1 cellular context compared by ENCODE assay signal in the genomic region with DNA sequence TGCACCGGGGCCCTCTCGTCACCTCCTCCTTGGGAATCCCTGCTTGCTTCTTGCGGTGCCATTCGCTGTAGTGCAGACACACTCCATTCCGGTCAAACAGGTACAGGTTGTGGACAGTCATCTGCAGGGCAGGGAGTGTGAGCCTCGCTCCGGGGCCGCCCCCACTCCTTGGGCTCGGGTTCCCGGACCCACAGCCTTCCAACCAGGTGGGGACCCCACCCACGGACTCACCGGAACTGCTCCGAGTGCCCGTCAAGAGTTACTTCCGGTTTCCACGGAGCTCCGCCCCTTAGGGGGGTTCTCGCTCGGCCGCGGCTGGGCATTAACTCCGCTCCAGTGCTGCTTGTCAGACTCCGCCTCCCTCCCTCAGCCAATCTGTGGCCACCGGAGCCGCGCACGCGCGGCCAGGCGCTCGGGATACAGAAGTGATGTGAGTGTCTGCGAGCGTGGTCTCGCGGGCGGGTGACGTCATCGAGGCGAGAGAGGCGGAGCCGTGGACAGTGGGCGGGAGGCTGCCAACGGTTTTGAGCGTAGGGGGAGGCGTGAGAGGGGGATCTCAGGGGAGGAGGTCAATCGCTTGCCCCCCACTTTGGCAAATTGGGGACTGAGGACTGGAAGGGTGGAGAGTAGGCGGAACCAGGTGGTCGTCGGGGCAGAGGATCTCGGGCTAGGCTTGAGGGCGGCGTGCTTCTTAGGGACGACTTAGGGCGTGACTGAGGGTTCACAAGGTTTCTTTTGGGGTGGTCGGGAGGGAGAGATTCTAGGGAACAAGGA.
A peak's percentile ranks its signal among the peaks of the same experiment; 100 is the strongest.
TF ChIP-seq lines count a peak whose summit lies in the region.

A gene with protein sequence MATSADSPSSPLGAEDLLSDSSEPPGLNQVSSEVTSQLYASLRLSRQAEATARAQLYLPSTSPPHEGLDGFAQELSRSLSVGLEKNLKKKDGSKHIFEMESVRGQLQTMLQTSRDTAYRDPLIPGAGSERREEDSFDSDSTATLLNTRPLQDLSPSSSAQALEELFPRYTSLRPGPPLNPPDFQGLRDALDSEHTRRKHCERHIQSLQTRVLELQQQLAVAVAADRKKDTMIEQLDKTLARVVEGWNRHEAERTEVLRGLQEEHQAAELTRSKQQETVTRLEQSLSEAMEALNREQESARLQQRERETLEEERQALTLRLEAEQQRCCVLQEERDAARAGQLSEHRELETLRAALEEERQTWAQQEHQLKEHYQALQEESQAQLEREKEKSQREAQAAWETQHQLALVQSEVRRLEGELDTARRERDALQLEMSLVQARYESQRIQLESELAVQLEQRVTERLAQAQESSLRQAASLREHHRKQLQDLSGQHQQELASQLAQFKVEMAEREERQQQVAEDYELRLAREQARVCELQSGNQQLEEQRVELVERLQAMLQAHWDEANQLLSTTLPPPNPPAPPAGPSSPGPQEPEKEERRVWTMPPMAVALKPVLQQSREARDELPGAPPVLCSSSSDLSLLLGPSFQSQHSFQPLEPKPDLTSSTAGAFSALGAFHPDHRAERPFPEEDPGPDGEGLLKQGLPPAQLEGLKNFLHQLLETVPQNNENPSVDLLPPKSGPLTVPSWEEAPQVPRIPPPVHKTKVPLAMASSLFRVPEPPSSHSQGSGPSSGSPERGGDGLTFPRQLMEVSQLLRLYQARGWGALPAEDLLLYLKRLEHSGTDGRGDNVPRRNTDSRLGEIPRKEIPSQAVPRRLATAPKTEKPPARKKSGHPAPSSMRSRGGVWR (plus strand): TSS at position 498 of the 774 bp plus-strand sequence. CDS start 874 bp downstream, outside the sequence.
A gene with protein sequence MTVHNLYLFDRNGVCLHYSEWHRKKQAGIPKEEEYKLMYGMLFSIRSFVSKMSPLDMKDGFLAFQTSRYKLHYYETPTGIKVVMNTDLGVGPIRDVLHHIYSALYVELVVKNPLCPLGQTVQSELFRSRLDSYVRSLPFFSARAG (minus strand): TSS at position 238 of the 774 bp plus-strand sequence. CDS start 117 bp downstream, at position 121.

TF ChIP-seq in HEK293, 187 proteins besides CTCF, POLR2A, EP300 and RAD21 (continued from another document and continues in another):
- TF ChIP-seq, protein P1, sequence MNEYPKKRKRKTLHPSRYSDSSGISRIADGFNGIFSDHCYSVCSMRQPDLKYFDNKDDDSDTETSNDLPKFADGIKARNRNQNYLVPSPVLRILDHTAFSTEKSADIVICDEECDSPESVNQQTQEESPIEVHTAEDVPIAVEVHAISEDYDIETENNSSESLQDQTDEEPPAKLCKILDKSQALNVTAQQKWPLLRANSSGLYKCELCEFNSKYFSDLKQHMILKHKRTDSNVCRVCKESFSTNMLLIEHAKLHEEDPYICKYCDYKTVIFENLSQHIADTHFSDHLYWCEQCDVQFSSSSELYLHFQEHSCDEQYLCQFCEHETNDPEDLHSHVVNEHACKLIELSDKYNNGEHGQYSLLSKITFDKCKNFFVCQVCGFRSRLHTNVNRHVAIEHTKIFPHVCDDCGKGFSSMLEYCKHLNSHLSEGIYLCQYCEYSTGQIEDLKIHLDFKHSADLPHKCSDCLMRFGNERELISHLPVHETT (tag by site-specific recombination; IDR thresholded peaks at IDR 0.05), result peak; percentile 81; the same call in 1 of the 2 replicates
- no peak for TF ChIP-seq ZNF521 (tag by site-specific recombination; IDR thresholded peaks at IDR 0.05)
- peak; percentile 61 for TF ChIP-seq ZNF501 (tag by site-specific recombination; IDR thresholded peaks at IDR 0.05)
- no peak for TF ChIP-seq ZNF138 (tag by site-specific recombination; IDR thresholded peaks at IDR 0.05; ENCODE audit: borderline replicate concordance)
- peak; percentile 65; the same call in 1 of the 2 replicates for TF ChIP-seq RBAK (tag by site-specific recombination; IDR thresholded peaks at IDR 0.05)
- peak; percentile 95 for TF ChIP-seq SP2 (tag by site-specific recombination; IDR thresholded peaks at IDR 0.05)
- no peak; the same call in 1 of the 2 replicates for TF ChIP-seq ZBTB17 (tag by site-specific recombination; IDR thresholded peaks at IDR 0.05)
- TF ChIP-seq, protein P2, sequence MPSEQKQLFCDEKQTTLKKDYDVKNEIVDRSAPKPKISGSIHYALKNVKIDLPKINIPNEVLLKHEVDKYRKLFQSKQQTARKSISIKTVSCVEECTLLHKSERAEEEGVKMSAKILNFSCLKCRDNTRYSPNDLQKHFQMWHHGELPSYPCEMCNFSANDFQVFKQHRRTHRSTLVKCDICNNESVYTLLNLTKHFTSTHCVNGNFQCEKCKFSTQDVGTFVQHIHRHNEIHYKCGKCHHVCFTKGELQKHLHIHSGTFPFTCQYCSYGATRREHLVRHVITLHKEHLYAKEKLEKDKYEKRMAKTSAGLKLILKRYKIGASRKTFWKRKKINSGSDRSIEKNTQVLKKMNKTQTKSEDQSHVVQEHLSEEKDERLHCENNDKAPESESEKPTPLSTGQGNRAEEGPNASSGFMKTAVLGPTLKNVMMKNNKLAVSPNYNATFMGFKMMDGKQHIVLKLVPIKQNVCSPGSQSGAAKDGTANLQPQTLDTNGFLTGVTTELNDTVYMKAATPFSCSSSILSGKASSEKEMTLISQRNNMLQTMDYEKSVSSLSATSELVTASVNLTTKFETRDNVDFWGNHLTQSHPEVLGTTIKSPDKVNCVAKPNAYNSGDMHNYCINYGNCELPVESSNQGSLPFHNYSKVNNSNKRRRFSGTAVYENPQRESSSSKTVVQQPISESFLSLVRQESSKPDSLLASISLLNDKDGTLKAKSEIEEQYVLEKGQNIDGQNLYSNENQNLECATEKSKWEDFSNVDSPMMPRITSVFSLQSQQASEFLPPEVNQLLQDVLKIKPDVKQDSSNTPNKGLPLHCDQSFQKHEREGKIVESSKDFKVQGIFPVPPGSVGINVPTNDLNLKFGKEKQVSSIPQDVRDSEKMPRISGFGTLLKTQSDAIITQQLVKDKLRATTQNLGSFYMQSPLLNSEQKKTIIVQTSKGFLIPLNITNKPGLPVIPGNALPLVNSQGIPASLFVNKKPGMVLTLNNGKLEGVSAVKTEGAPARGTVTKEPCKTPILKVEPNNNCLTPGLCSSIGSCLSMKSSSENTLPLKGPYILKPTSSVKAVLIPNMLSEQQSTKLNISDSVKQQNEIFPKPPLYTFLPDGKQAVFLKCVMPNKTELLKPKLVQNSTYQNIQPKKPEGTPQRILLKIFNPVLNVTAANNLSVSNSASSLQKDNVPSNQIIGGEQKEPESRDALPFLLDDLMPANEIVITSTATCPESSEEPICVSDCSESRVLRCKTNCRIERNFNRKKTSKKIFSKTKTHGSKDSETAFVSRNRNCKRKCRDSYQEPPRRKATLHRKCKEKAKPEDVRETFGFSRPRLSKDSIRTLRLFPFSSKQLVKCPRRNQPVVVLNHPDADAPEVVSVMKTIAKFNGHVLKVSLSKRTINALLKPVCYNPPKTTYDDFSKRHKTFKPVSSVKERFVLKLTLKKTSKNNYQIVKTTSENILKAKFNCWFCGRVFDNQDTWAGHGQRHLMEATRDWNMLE (tag by site-specific recombination; conservative IDR thresholded peaks at IDR 0.05; ENCODE audit: low read depth), result peak; percentile 73
- TF ChIP-seq, protein P3, sequence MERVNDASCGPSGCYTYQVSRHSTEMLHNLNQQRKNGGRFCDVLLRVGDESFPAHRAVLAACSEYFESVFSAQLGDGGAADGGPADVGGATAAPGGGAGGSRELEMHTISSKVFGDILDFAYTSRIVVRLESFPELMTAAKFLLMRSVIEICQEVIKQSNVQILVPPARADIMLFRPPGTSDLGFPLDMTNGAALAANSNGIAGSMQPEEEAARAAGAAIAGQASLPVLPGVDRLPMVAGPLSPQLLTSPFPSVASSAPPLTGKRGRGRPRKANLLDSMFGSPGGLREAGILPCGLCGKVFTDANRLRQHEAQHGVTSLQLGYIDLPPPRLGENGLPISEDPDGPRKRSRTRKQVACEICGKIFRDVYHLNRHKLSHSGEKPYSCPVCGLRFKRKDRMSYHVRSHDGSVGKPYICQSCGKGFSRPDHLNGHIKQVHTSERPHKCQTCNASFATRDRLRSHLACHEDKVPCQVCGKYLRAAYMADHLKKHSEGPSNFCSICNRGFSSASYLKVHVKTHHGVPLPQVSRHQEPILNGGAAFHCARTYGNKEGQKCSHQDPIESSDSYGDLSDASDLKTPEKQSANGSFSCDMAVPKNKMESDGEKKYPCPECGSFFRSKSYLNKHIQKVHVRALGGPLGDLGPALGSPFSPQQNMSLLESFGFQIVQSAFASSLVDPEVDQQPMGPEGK (tag by site-specific recombination; IDR thresholded peaks at IDR 0.05), result peak; percentile 97
- TF ChIP-seq, protein P4, sequence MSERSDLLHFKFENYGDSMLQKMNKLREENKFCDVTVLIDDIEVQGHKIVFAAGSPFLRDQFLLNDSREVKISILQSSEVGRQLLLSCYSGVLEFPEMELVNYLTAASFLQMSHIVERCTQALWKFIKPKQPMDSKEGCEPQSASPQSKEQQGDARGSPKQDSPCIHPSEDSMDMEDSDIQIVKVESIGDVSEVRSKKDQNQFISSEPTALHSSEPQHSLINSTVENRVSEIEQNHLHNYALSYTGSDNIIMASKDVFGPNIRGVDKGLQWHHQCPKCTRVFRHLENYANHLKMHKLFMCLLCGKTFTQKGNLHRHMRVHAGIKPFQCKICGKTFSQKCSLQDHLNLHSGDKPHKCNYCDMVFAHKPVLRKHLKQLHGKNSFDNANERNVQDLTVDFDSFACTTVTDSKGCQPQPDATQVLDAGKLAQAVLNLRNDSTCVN (tag by site-specific recombination; optimal IDR thresholded peaks at IDR 0.05), result peak; percentile 95
- TF ChIP-seq GLI2 (tag by site-specific recombination; IDR thresholded peaks at IDR 0.05; ENCODE audit: borderline replicate concordance, low read depth), result no peak
- peak; percentile 74; the same call in 1 of the 2 replicates for TF ChIP-seq OVOL3 (tag by site-specific recombination; IDR thresholded peaks at IDR 0.05)
- TF ChIP-seq, protein P5, sequence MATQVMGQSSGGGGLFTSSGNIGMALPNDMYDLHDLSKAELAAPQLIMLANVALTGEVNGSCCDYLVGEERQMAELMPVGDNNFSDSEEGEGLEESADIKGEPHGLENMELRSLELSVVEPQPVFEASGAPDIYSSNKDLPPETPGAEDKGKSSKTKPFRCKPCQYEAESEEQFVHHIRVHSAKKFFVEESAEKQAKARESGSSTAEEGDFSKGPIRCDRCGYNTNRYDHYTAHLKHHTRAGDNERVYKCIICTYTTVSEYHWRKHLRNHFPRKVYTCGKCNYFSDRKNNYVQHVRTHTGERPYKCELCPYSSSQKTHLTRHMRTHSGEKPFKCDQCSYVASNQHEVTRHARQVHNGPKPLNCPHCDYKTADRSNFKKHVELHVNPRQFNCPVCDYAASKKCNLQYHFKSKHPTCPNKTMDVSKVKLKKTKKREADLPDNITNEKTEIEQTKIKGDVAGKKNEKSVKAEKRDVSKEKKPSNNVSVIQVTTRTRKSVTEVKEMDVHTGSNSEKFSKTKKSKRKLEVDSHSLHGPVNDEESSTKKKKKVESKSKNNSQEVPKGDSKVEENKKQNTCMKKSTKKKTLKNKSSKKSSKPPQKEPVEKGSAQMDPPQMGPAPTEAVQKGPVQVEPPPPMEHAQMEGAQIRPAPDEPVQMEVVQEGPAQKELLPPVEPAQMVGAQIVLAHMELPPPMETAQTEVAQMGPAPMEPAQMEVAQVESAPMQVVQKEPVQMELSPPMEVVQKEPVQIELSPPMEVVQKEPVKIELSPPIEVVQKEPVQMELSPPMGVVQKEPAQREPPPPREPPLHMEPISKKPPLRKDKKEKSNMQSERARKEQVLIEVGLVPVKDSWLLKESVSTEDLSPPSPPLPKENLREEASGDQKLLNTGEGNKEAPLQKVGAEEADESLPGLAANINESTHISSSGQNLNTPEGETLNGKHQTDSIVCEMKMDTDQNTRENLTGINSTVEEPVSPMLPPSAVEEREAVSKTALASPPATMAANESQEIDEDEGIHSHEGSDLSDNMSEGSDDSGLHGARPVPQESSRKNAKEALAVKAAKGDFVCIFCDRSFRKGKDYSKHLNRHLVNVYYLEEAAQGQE (tag by site-specific recombination; IDR thresholded peaks at IDR 0.05), result peak; percentile 45
- peak; percentile 88 for TF ChIP-seq ZBTB7A (tag by site-specific recombination; IDR thresholded peaks at IDR 0.05; ENCODE audit: low read depth)
- no peak for TF ChIP-seq ZNF175 (tag by site-specific recombination; IDR thresholded peaks at IDR 0.05)
- TF ChIP-seq HOXA7 (CRISPR knock-in tag; IDR thresholded peaks at IDR 0.05; ENCODE audit: borderline replicate concordance), result no peak
- no peak for TF ChIP-seq SETDB1 (IDR thresholded peaks at IDR 0.05; ENCODE audit: insufficient read length, low read length)
- peak; percentile 85 for TF ChIP-seq KLF1 (tag by site-specific recombination; IDR thresholded peaks at IDR 0.05)
- no peak for TF ChIP-seq ZNF416 (tag by site-specific recombination; IDR thresholded peaks at IDR 0.05)
- TF ChIP-seq, protein P6, sequence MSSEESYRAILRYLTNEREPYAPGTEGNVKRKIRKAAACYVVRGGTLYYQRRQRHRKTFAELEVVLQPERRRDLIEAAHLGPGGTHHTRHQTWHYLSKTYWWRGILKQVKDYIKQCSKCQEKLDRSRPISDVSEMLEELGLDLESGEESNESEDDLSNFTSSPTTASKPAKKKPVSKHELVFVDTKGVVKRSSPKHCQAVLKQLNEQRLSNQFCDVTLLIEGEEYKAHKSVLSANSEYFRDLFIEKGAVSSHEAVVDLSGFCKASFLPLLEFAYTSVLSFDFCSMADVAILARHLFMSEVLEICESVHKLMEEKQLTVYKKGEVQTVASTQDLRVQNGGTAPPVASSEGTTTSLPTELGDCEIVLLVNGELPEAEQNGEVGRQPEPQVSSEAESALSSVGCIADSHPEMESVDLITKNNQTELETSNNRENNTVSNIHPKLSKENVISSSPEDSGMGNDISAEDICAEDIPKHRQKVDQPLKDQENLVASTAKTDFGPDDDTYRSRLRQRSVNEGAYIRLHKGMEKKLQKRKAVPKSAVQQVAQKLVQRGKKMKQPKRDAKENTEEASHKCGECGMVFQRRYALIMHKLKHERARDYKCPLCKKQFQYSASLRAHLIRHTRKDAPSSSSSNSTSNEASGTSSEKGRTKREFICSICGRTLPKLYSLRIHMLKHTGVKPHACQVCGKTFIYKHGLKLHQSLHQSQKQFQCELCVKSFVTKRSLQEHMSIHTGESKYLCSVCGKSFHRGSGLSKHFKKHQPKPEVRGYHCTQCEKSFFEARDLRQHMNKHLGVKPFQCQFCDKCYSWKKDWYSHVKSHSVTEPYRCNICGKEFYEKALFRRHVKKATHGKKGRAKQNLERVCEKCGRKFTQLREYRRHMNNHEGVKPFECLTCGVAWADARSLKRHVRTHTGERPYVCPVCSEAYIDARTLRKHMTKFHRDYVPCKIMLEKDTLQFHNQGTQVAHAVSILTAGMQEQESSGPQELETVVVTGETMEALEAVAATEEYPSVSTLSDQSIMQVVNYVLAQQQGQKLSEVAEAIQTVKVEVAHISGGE (tag by site-specific recombination; conservative IDR thresholded peaks at IDR 0.05; ENCODE audit: low read depth), result peak; percentile 96
- TF ChIP-seq ZNF341 (tag by site-specific recombination; IDR thresholded peaks at IDR 0.05; ENCODE audit: low read depth), result 0 out of 2 replicates have a peak, but pooled peaks have one; percentile 36
- TF ChIP-seq ZXDB (tag by site-specific recombination; IDR thresholded peaks at IDR 0.05), result peak; percentile 77; the same call in 1 of the 2 replicates
- 0 out of 2 replicates have a peak, but pooled peaks have one; percentile 65 for TF ChIP-seq BCL11B (tag by site-specific recombination; IDR thresholded peaks at IDR 0.05; ENCODE audit: low read depth)
- TF ChIP-seq ZNF146 (tag by site-specific recombination; IDR thresholded peaks at IDR 0.05), result peak; percentile 74
- no peak for TF ChIP-seq ZNF830 (tag by site-specific recombination; IDR thresholded peaks at IDR 0.05; ENCODE audit: low read depth)
- no peak for TF ChIP-seq ZNF16 (tag by site-specific recombination; IDR thresholded peaks at IDR 0.05; ENCODE audit: low read depth)
- peak; percentile 97 for TF ChIP-seq KLF9 (tag by site-specific recombination; IDR thresholded peaks at IDR 0.05; ENCODE audit: low read depth)
- peak; percentile 85; the same call in 1 of the 2 replicates for TF ChIP-seq REPIN1 (tag by site-specific recombination; IDR thresholded peaks at IDR 0.05; ENCODE audit: low read depth)
- no peak for TF ChIP-seq ZNF555 (tag by site-specific recombination; conservative IDR thresholded peaks at IDR 0.05)
- peak; percentile 93 for TF ChIP-seq ZNF335 (tag by site-specific recombination; conservative IDR thresholded peaks at IDR 0.05)
- TF ChIP-seq HOXC10 (CRISPR knock-in tag; IDR thresholded peaks at IDR 0.05), result no peak
- peak; percentile 45; the same call in 1 of the 2 replicates for TF ChIP-seq ZNF792 (tag by site-specific recombination; IDR thresholded peaks at IDR 0.05)
